7 cellular contexts compared by ENCODE assay signal in genomic region chr14:106674509-106675125, GRCh38.
DNase-seq lines count a peak whose midpoint lies in the region; ATAC-seq and TF ChIP-seq lines count a peak whose summit lies in the region.
"Not testable (repeated sequence)": the region's sequence is repeated elsewhere in the genome, so short reads cannot be mapped to it uniquely, and the experiment has no call there.

No MANE protein-coding gene starts in this region.

- not testable (repeated sequence) for DNase-seq in GM10248 (ENCODE audit: extremely low spot score); Panc1 (ENCODE audit: low read depth, low spot score)
- DNase-seq in KG1 (lab: John Stamatoyannopoulos, UW), result peak; percentile 31
- DNase-seq in activated CD4-positive, alpha-beta T cell treated with anti-CD3 and anti-CD28 coated beads, Interleukin-2, amount 50 U/mL, for 48 hours, result peak; percentile 12 to 29
- peak; percentile 88 to 90 for DNase-seq in activated T-cell treated with anti-CD3 and anti-CD28 coated beads, Interleukin-2, amount 50 U/mL, for 48 hours
- DNase-seq in effector memory CD4-positive, alpha-beta T cell, result peak in 2 of 3 donors; percentile 9 to 41
- peak; percentile 16 to 55 for DNase-seq in stimulated activated CD4-positive, alpha-beta T cell treated with anti-CD3 and anti-CD28 coated beads, Interleukin-4, amount 100 ng/mL, for 4 hours

- H3K27me3 ChIP-seq in Panc1 (ENCODE audit: control insufficient read depth, insufficient read depth, low read length); effector memory CD4-positive, alpha-beta T cell (replicated peaks; ENCODE audit: control insufficient read depth, insufficient read depth, low read length, poor library complexity, severe bottlenecking): not testable (repeated sequence)

- BruUV-seq in Panc1 (replicated peaks; lab: Mats Ljungman, UMichigan), result not testable (repeated sequence)

- in situ Hi-C loops in Panc1 (cut with HindIII; ENCODE audit: low pct_unique_long_range_greater_than_20kb, low sequenced_read_pairs), result not testable (repeated sequence)

- intact Hi-C loops in Panc1 (cut with micrococcal nuclease; ENCODE audit: unreplicated experiment), result not testable (repeated sequence)

- H3K9me3 ChIP-seq in Panc1 (ENCODE audit: control insufficient read depth, insufficient read depth, low read depth, low read length); effector memory CD4-positive, alpha-beta T cell (ENCODE audit: control insufficient read depth, low read length): not testable (repeated sequence)

- CTCF ChIA-PET in GM10248 (lab: Yijun Ruan, JAX), result interaction anchor here (1.1 to 4.7 kb wide), 5 partner anchors 9 to 66 kb away, joined by 3 to 51 read pairs (median 16); no protein-coding TSS in a partner anchor
- CTCF ChIA-PET in Panc1 (lab: Charles Lee), result not testable (repeated sequence)

- not testable (repeated sequence) for H3K27ac ChIP-seq in Panc1 (ENCODE audit: low read length); effector memory CD4-positive, alpha-beta T cell (ENCODE audit: insufficient read depth, low read length, poor library complexity, severe bottlenecking)

- TF ChIP-seq CTCF in GM10248 (IDR thresholded peaks at IDR 0.05; ENCODE audit: control extremely low read depth, extremely low read depth, low read depth, missing control alignments) (peak; percentile 51), Panc1 (IDR thresholded peaks at IDR 0.05) (peak; percentile 31; the same call in 1 of the 2 replicates)

- H3K36me3 ChIP-seq in Panc1 (ENCODE audit: control insufficient read depth, insufficient read depth, low read length); effector memory CD4-positive, alpha-beta T cell (ENCODE audit: control insufficient read depth, insufficient read depth, low read length): not testable (repeated sequence)

- POLR2A ChIA-PET in GM10248 (lab: Yijun Ruan, JAX); Panc1 (lab: Charles Lee): not testable (repeated sequence)

- H3K4me1 ChIP-seq in Panc1 (ENCODE audit: control insufficient read depth, insufficient read depth, low read length); effector memory CD4-positive, alpha-beta T cell (ENCODE audit: control insufficient read depth, insufficient read depth, low read length, poor library complexity, severe bottlenecking): not testable (repeated sequence)

- not testable (repeated sequence) for ATAC-seq in Panc1

- H3K4me3 ChIP-seq in Panc1 (ENCODE audit: low read depth in 2 of 2, low read length in 2 of 2); effector memory CD4-positive, alpha-beta T cell (ENCODE audit: insufficient read depth, low read depth, low read length, poor library complexity, severe bottlenecking): not testable (repeated sequence)
